ENCODE assay signal across 26 cellular contexts in genomic region chr5:96410013-96410412, GRCh38. TPM values are rescaled to one million over a fixed set of nuclear protein-coding genes. Genes with fewer than 3 reads are reported as not detected.
DNase-seq lines count a peak whose midpoint lies in the region; ATAC-seq, FAIRE-seq and TF ChIP-seq lines count a peak whose summit lies in the region.
"Had no signal": no experiment of that assay in that cellular context is flagged by ENCODE, and none has a peak within 500 bp of the region (broad histone marks: within the 10 kb centered on the region; RNA-seq: fewer than 3 reads in every experiment).

No MANE protein-coding gene starts in this region.

- H3K27ac ChIP-seq in RWPE2 (ENCODE audit: poor library complexity, severe bottlenecking), result peak overlapping the region; percentile 90
- H3K27ac ChIP-seq: BLaER1 treated with 17β-estradiol and CSF1 and Interleukin-3, amounts not matched to agents 10 nM and 100 nM; GM23248; SK-N-MC had no signal

- H3K4me1 Mint-ChIP-seq in activated CD8-positive, alpha-beta T cell treated with anti-CD3 and anti-CD28 coated beads, Interleukin-2, amount 10 ng/mL, durations not matched to agents 7 days and 5 days (ENCODE audit: low read depth), result no peaks in the 10 kb centered on the region

- H3K36me3 Mint-ChIP-seq in activated CD8-positive, alpha-beta T cell treated with anti-CD3 and anti-CD28 coated beads, Interleukin-2, amount 10 ng/mL, durations not matched to agents 7 days and 5 days (ENCODE audit: low read depth), result no peaks in the 10 kb centered on the region

- no peak for ATAC-seq in RWPE2 (ENCODE audit: low read depth)
- no peak for ATAC-seq in activated CD8-positive, alpha-beta T cell treated with anti-CD3 and anti-CD28 coated beads, Interleukin-2, amount 10 ng/mL, durations not matched to agents 7 days and 5 days
- ATAC-seq: A549, K562 had no signal

- H3K27me3 ChIP-seq in RWPE2 (ENCODE audit: insufficient read depth, poor library complexity, severe bottlenecking), result no peaks in the 10 kb centered on the region
- H3K27me3 ChIP-seq: BLaER1 treated with 17β-estradiol and CSF1 and Interleukin-3, amounts not matched to agents 10 nM and 100 nM had no signal

- DNase-seq in HTR-8/SVneo (ENCODE audit: insufficient read length, low spot score) (peak; percentile 14), RWPE2 (ENCODE audit: low spot score) (no peak), fibroblast of mammary gland (ENCODE audit: low read depth) (peak; percentile 61), retina (peak; percentile 46), hepatic stellate cell (ENCODE audit: low spot score) (no peak)
- DNase-seq in stimulated activated CD4-positive, alpha-beta T cell treated with anti-CD3 and anti-CD28 coated beads, Interleukin-12 subunit alpha, Interleukin-12 subunit beta, amount 100 ng/mL, for 4 hours, result no peak
- DNase-seq in activated CD8-positive, alpha-beta T cell treated with anti-CD3 and anti-CD28 coated beads, Interleukin-2, amount 10 ng/mL, durations not matched to agents 7 days and 5 days, result no peak
- DNase-seq: AML-193; CD4-positive, alpha-beta T cell; COR-L47; DMS53; GF-D8; GM23248; H7; MM.1S; NCI-H2029; NCI-H510A; NCI-H69; SIG-M5; SW 1271 had no signal

- no peaks in the 10 kb centered on the region for H3K9me3 Mint-ChIP-seq in activated CD8-positive, alpha-beta T cell treated with anti-CD3 and anti-CD28 coated beads, Interleukin-2, amount 10 ng/mL, durations not matched to agents 7 days and 5 days (ENCODE audit: insufficient read depth)
- H3K9me3 Mint-ChIP-seq: CD4-positive, alpha-beta T cell had no signal

- POLR2A ChIA-PET in activated CD8-positive, alpha-beta T cell treated with anti-CD3 and anti-CD28 coated beads, Interleukin-2, amount 10 ng/mL, durations not matched to agents 7 days and 5 days (lab: Charles Lee), result no interaction called here

- peaks cover 32% of the 10 kb centered on the region for H3K4me1 ChIP-seq in RWPE2 (ENCODE audit: insufficient read depth, poor library complexity, severe bottlenecking)

- H3K27me3 Mint-ChIP-seq in activated CD8-positive, alpha-beta T cell treated with anti-CD3 and anti-CD28 coated beads, Interleukin-2, amount 10 ng/mL, durations not matched to agents 7 days and 5 days (ENCODE audit: low read depth), result peaks cover 11% of the 10 kb centered on the region

- H3K9me3 ChIP-seq in RWPE2 (ENCODE audit: severe bottlenecking), result no peaks in the 10 kb centered on the region
- H3K9me3 ChIP-seq: A549; BLaER1 treated with 17β-estradiol and CSF1 and Interleukin-3, amounts not matched to agents 10 nM and 100 nM had no signal

- no peak for TF ChIP-seq CTCF in RWPE2 (IDR thresholded peaks at IDR 0.05; ENCODE audit: poor library complexity, severe bottlenecking)
- TF ChIP-seq CTCF in fibroblast of mammary gland (conservative IDR thresholded peaks at IDR 0.05; ENCODE audit: control insufficient read depth, insufficient read depth, low read depth, low read length), result no peak

- CTCF ChIA-PET in activated CD8-positive, alpha-beta T cell treated with anti-CD3 and anti-CD28 coated beads, Interleukin-2, amount 10 ng/mL, durations not matched to agents 7 days and 5 days (lab: Charles Lee), result no interaction called here

- H3K4me3 ChIP-seq in RWPE2 (ENCODE audit: severe bottlenecking) (no peak overlapping the region), fibroblast of mammary gland (ENCODE audit: control insufficient read depth, low read depth, low read length) (no peak overlapping the region)
- H3K4me3 ChIP-seq: A549; BLaER1 treated with 17β-estradiol and CSF1 and Interleukin-3, amounts not matched to agents 10 nM and 100 nM; GM23248; K562; SK-N-MC had no signal

- H3K4me3 Mint-ChIP-seq in activated CD8-positive, alpha-beta T cell treated with anti-CD3 and anti-CD28 coated beads, Interleukin-2, amount 10 ng/mL, durations not matched to agents 7 days and 5 days, result no peak overlapping the region
- H3K4me3 Mint-ChIP-seq: CD4-positive, alpha-beta T cell had no signal

- H3K36me3 ChIP-seq in RWPE2 (ENCODE audit: low read depth), result no peaks in the 10 kb centered on the region
- H3K36me3 ChIP-seq: BLaER1 treated with 17β-estradiol and CSF1 and Interleukin-3, amounts not matched to agents 10 nM and 100 nM had no signal

- no peak for FAIRE-seq in HTR-8/SVneo (lab: Jason Lieb, UNC)
- FAIRE-seq: A549, GM12892 had no signal

- no peak overlapping the region for H3K27ac Mint-ChIP-seq in activated CD8-positive, alpha-beta T cell treated with anti-CD3 and anti-CD28 coated beads, Interleukin-2, amount 10 ng/mL, durations not matched to agents 7 days and 5 days
- H3K27ac Mint-ChIP-seq: CD4-positive, alpha-beta T cell had no signal

RNA-seq across cellular contexts. Expression of gene PCSK1, which starts 23.0 kb away (rescaled TPM):
- not detected for total RNA-seq in activated CD8-positive, alpha-beta T cell treated with anti-CD3 and anti-CD28 coated beads, Interleukin-2, amount 10 ng/mL, durations not matched to agents 7 days and 5 days
- total RNA-seq: CD4-positive, alpha-beta T cell; K562; LHCN-M2 had no signal

Comparison
In these comparisons a context has a peak if more than half of its experiments do, and no peak if none do; other contexts are left out.
1. DNase-seq: peak in HTR-8/SVneo (single experiment), fibroblast of mammary gland (single experiment) and retina (single experiment); none in RWPE2 (single experiment), hepatic stellate cell (single experiment), stimulated activated CD4-positive, alpha-beta T cell treated with anti-CD3 and anti-CD28 coated beads, Interleukin-12 subunit alpha, Interleukin-12 subunit beta, amount 100 ng/mL, for 4 hours (single experiment) and activated CD8-positive, alpha-beta T cell treated with anti-CD3 and anti-CD28 coated beads, Interleukin-2, amount 10 ng/mL, durations not matched to agents 7 days and 5 days (single experiment).